ENCODE assay signal across 12 cellular contexts in the genomic region with DNA sequence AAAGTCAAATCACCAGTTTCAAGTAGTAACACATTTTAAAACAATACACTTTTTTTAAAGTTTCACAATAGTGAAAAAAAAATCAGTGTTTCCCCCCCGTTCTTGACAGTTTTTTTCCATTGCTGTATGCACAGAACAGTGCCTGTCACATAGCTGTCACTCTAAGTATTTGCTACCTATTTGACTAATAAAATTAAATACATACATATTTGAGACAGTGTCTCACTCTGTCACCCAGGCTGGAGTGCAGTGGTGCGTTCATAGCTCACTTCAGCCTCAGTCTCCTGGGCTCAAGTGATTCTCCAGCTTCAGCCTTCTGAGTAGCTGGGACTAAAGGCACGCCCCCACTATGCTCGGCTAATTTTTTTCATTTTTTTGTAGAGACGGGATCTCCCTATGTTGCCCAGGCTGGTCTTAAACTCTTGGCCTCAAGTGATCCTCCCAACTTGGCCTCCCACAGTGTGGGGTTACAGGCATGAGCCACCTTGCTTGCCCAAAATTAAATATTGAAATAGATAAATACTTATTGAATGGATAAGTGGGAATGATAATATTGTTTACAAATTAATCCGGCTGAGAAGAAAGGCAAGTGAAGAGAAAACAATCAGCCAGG. TPM values are rescaled to one million over a fixed set of nuclear protein-coding genes. Genes with fewer than 3 reads are reported as not detected.
DNase-seq lines count a peak whose midpoint lies in the region; ATAC-seq, FAIRE-seq and TF ChIP-seq lines count a peak whose summit lies in the region.
"Had no signal": no experiment of that assay in that cellular context is flagged by ENCODE, and none has a peak within 500 bp of the region (broad histone marks: within the 10 kb centered on the region; RNA-seq: fewer than 3 reads in every experiment).

No MANE protein-coding gene starts in this region.

- H3K4me2 ChIP-seq in H9 (ENCODE audit: insufficient read depth, insufficient read length, low read length) (peak overlapping the region; percentile 57), H1 (ENCODE audit: insufficient read depth in 1 of 2, low read depth in 2 of 2, low read length in 2 of 2) (peak overlapping the region; percentile 24 to 49; a peak in 3 of 4 replicates)

- H3K14ac ChIP-seq in H9 (ENCODE audit: insufficient read depth, low read length) = no peak overlapping the region
- no peak overlapping the region for H3K14ac ChIP-seq in H1 (ENCODE audit: insufficient read length)

- H3K27ac ChIP-seq in H9 (ENCODE audit: insufficient read length, low read depth, low read length) = no peak overlapping the region
- H3K27ac ChIP-seq in H1 (ENCODE audit: low read depth, low read length) = no peak overlapping the region
- H3K27ac ChIP-seq in upper lobe of right lung = no peak overlapping the region
- H3K27ac ChIP-seq: coronary artery, esophagus muscularis mucosa, thoracic aorta had no signal

- no peak overlapping the region for H3K4ac ChIP-seq in H9 (ENCODE audit: low read depth, low read length)
- no peak overlapping the region for H3K4ac ChIP-seq in H1 (replicated peaks; ENCODE audit: insufficient read length, low read depth, low read length)

- H3K18ac ChIP-seq in H9 (ENCODE audit: insufficient read length, low read depth, low read length) (no peak overlapping the region), H1 (ENCODE audit: extremely low read depth, low read length) (no peak overlapping the region; the same call in 1 of the 2 replicates)

- H3K9ac ChIP-seq in H9 (ENCODE audit: extremely low read depth, insufficient read length, low read length) (no peak overlapping the region), H1 (replicated peaks in 1 of 4; ENCODE audit: extremely low read depth in 1 of 4, low read depth in 3 of 4, low read length in 3 of 4) (no peak overlapping the region)

- CTCF ChIA-PET in Caco-2 (lab: Charles Lee) = interaction anchor here (1.0 to 1.2 kb wide), 2 partner anchors 23 to 29 kb away, joined by 3 to 7 read pairs; no protein-coding TSS in a partner anchor
- CTCF ChIA-PET in H1 (lab: Charles Lee; ENCODE audit: partially characterized antibody) = interaction anchor here (0.6 to 6.1 kb wide), 24 partner anchors 8 to 258 kb away, joined by 3 to 53 read pairs (median 3); partner anchors contain the start of genes CCT3 and TSACC

- H3K23me2 ChIP-seq in H9 (ENCODE audit: insufficient read length, low read depth, low read length, poor library complexity, severe bottlenecking) (no peaks in the 10 kb centered on the region), H1 (ENCODE audit: low read depth, low read length) (peaks cover 6% of the 10 kb centered on the region; the same call in 1 of the 2 replicates)

- H2AFZ ChIP-seq in H9 (ENCODE audit: low read length) = no peak overlapping the region
- no peak overlapping the region for H2AFZ ChIP-seq in H1 (ENCODE audit: low read length)

- H3K79me2 ChIP-seq in H9 (ENCODE audit: insufficient read depth, low read length) (no peaks in the 10 kb centered on the region), H1 (ENCODE audit: control insufficient read depth in 1 of 2, insufficient read depth in 2 of 2, low read length in 2 of 2) (no peaks in the 10 kb centered on the region)

- no peak overlapping the region for H4K5ac ChIP-seq in H9 (ENCODE audit: insufficient read length, low read depth, low read length)
- no peak overlapping the region for H4K5ac ChIP-seq in H1 (ENCODE audit: insufficient read length, low read depth, low read length)

- H4K91ac ChIP-seq in H9 (ENCODE audit: insufficient read length, low read depth, low read length) (no peak overlapping the region), H1 (replicated peaks; ENCODE audit: insufficient read length, low read length) (no peak overlapping the region)

- no peaks in the 10 kb centered on the region for H3K36me3 ChIP-seq in Caco-2 (ENCODE audit: control insufficient read depth, insufficient read depth, low read length)
- H3K36me3 ChIP-seq in H1 (ENCODE audit: control insufficient read depth in 2 of 4, insufficient read depth in 4 of 4, low read length in 3 of 4) = no peaks in the 10 kb centered on the region
- H3K36me3 ChIP-seq in upper lobe of right lung = no peaks in the 10 kb centered on the region
- H3K36me3 ChIP-seq: esophagus muscularis mucosa, thoracic aorta had no signal

- intact Hi-C loops in Caco-2 (cut with micrococcal nuclease; ENCODE audit: unreplicated experiment) = loop anchor here (2.0 kb wide), 1 partner anchor 22 kb away; no protein-coding TSS in a partner anchor
- intact Hi-C loops in upper lobe of right lung (cut with DNase I) = no loop called here

- H2BK120ac ChIP-seq in H9 (ENCODE audit: low read depth, low read length, poor library complexity, severe bottlenecking) (no peak overlapping the region), H1 (replicated peaks; ENCODE audit: low read depth, low read length) (no peak overlapping the region)

- H2AK5ac ChIP-seq in H9 (ENCODE audit: insufficient read length, low read length) (no peak overlapping the region), H1 (ENCODE audit: low read depth, low read length) (no peak overlapping the region)

- no peaks in the 10 kb centered on the region for H3K9me3 Mint-ChIP-seq in Caco-2 (ENCODE audit: unreplicated experiment)
- peaks cover 0 to 3% of the 10 kb centered on the region in 2 experiments; a peak in 2 of 5 replicates for H3K9me3 Mint-ChIP-seq in H9
- H3K9me3 Mint-ChIP-seq: CD8-positive, alpha-beta memory T cell had no signal

- POLR2A ChIA-PET in Caco-2 (lab: Charles Lee) = no interaction called here
- POLR2A ChIA-PET in H1 (lab: Charles Lee; ENCODE audit: partially characterized antibody) = interaction anchor here (0.6 to 2.0 kb wide), 6 partner anchors 9 to 359 kb away, joined by 3 to 7 read pairs (median 3); partner anchors contain the start of gene RHBG

- no TSS peak for BruUV-seq in Caco-2 (replicated peaks; lab: Mats Ljungman, UMichigan)

- no peak overlapping the region for H3T11ph ChIP-seq in H9 (ENCODE audit: low read length)

- H3K27ac Mint-ChIP-seq in Caco-2 (ENCODE audit: unreplicated experiment) = peak overlapping the region; percentile 60
- no peak overlapping the region for H3K27ac Mint-ChIP-seq in H9

- H3K4me3 ChIP-seq in Caco-2 (ENCODE audit: low read depth, low read length) = no peak overlapping the region
- H3K4me3 ChIP-seq in H1 (ENCODE audit: extremely low read depth in 1 of 4, insufficient read depth in 2 of 4, low read depth in 3 of 4, low read length in 4 of 4) = peak overlapping the region in 1 of 4 experiments; percentile 58; a peak in 2 of 8 replicates
- H3K4me3 ChIP-seq in upper lobe of right lung = no peak overlapping the region
- H3K4me3 ChIP-seq: coronary artery, esophagus muscularis mucosa, thoracic aorta had no signal

- TF ChIP-seq EP300 in H1 (IDR thresholded peaks at IDR 0.05; ENCODE audit: borderline replicate concordance in 1 of 2, low read depth in 2 of 2, low read length in 2 of 2) = no peak

- no peak for ATAC-seq in upper lobe of right lung

- H2BK12ac ChIP-seq in H9 (ENCODE audit: insufficient read length, low read depth, low read length) = no peak overlapping the region
- H2BK12ac ChIP-seq in H1 (ENCODE audit: low read depth, low read length) = no peak overlapping the region

- peaks cover 4% of the 10 kb centered on the region for H3K36me3 Mint-ChIP-seq in Caco-2 (ENCODE audit: insufficient read depth, unreplicated experiment)
- no peaks in the 10 kb centered on the region for H3K36me3 Mint-ChIP-seq in H9 (ENCODE audit: insufficient read depth in 1 of 3, low read depth in 3 of 3)
- H3K36me3 Mint-ChIP-seq: CD8-positive, alpha-beta memory T cell had no signal

- H4K20me1 ChIP-seq in H9 (ENCODE audit: control insufficient read depth, insufficient read depth, insufficient read length) = no peaks in the 10 kb centered on the region
- no peaks in the 10 kb centered on the region for H4K20me1 ChIP-seq in H1 (replicated peaks in 1 of 2; ENCODE audit: control insufficient read depth in 1 of 2, insufficient read depth in 2 of 2, low read length in 2 of 2)

- peaks cover 9% of the 10 kb centered on the region for H3K4me1 Mint-ChIP-seq in Caco-2 (ENCODE audit: low read depth, unreplicated experiment)
- H3K4me1 Mint-ChIP-seq in H9 = peaks cover 9 to 13% of the 10 kb centered on the region in 2 experiments

- H3K27me3 ChIP-seq in Caco-2 (replicated peaks; ENCODE audit: control insufficient read depth, insufficient read depth, low read length) (no peaks in the 10 kb centered on the region), H9 (ENCODE audit: insufficient read depth, low read length) (no peaks in the 10 kb centered on the region), H1 (replicated peaks in 1 of 4; ENCODE audit: control insufficient read depth in 3 of 4, extremely low read depth in 1 of 4, insufficient read depth in 3 of 4, low read length in 3 of 4) (no peaks in the 10 kb centered on the region; a peak in 1 of 7 replicates), upper lobe of right lung (peaks cover 11% of the 10 kb centered on the region)

- no peaks in the 10 kb centered on the region for H3K9me3 ChIP-seq in Caco-2
- H3K9me3 ChIP-seq in H9 (ENCODE audit: control insufficient read depth, low read depth, low read length) = no peaks in the 10 kb centered on the region
- H3K9me3 ChIP-seq in H1 (ENCODE audit: insufficient read depth in 2 of 2, low read depth in 1 of 2, low read length in 1 of 2) = no peaks in the 10 kb centered on the region
- H3K9me3 ChIP-seq in upper lobe of right lung = no peaks in the 10 kb centered on the region
- H3K9me3 ChIP-seq: esophagus muscularis mucosa, thoracic aorta had no signal

- no peak for DNase-seq in Caco-2
- no peak for DNase-seq in H9
- no peak for DNase-seq in H1 (ENCODE audit: low read depth in 1 of 2, low spot score in 2 of 2)
- DNase-seq in upper lobe of right lung = no peak
- DNase-seq in GOT3 (lab: John Stamatoyannopoulos, UW) = no peak
- DNase-seq: amniotic stem cell, NCI-H524 treated with DMSO at 0.1 percent for 48 hours, Right ventricle myocardium superior had no signal

- H2BK20ac ChIP-seq in H9 (ENCODE audit: low read depth, low read length, poor library complexity, severe bottlenecking) (no peak overlapping the region), H1 (ENCODE audit: low read length) (no peak overlapping the region)

- H2BK15ac ChIP-seq in H9 (ENCODE audit: low read depth, low read length) (no peak overlapping the region), H1 (ENCODE audit: low read length) (no peak overlapping the region)

- H3K27me3 Mint-ChIP-seq in Caco-2 (ENCODE audit: insufficient read depth, unreplicated experiment) = no peaks in the 10 kb centered on the region
- H3K27me3 Mint-ChIP-seq in H9 (ENCODE audit: low read depth) = peaks cover 19% of the 10 kb centered on the region

- H4K8ac ChIP-seq in H9 (replicated peaks; ENCODE audit: insufficient read length, low read depth, low read length) (no peak overlapping the region), H1 (ENCODE audit: extremely low read depth, insufficient read depth, low read length) (no peak overlapping the region)

- TF ChIP-seq RAD21 in H1 (IDR thresholded peaks at IDR 0.05 in 1 of 2, conservative IDR thresholded peaks at IDR 0.05 in 1 of 2; ENCODE audit: low read depth in 2 of 2, low read length in 2 of 2) = no peak

- H3K56ac ChIP-seq in H9 (ENCODE audit: insufficient read length, low read depth, low read length) = no peak overlapping the region
- H3K56ac ChIP-seq in H1 (replicated peaks; ENCODE audit: insufficient read length, low read depth, low read length) = no peak overlapping the region

- peak overlapping the region; percentile 67 for H3K4me3 Mint-ChIP-seq in Caco-2 (ENCODE audit: unreplicated experiment)
- peak overlapping the region; percentile 63 to 77 for H3K4me3 Mint-ChIP-seq in H9

- no peak for TF ChIP-seq CTCF in Caco-2 (IDR thresholded peaks at IDR 0.05; ENCODE audit: insufficient read depth in 1 of 2, low read depth in 1 of 2, low read length in 1 of 2, severe bottlenecking in 1 of 2, unreplicated experiment in 1 of 2)
- TF ChIP-seq CTCF in H9 (conservative IDR thresholded peaks at IDR 0.05) = no peak
- TF ChIP-seq CTCF in H1 (IDR thresholded peaks at IDR 0.05; ENCODE audit: control extremely low read depth in 1 of 3, insufficient read depth in 1 of 3, low read depth in 1 of 3, low read length in 3 of 3) = no peak
- TF ChIP-seq CTCF in upper lobe of right lung (IDR thresholded peaks at IDR 0.05) = no peak

- TF ChIP-seq POLR2A in H1 (IDR thresholded peaks at IDR 0.05; ENCODE audit: control extremely low read depth in 1 of 2, low read depth in 2 of 2, low read length in 2 of 2) = no peak

- WGBS in H9 (ENCODE audit: extremely low coverage, insufficient read length, low lambda C conversion rate) = no CpG with 5 or more reads among the region's 6 CpGs
- WGBS in H1 (ENCODE audit: extremely low coverage in 1 of 2, insufficient coverage in 1 of 2, insufficient read length in 1 of 2, insufficient replicate concordance in 2 of 2, low coverage in 1 of 2, low lambda C conversion rate in 2 of 2, missing lambda C conversion rate in 1 of 2), 2 experiments = 79% methylated on average over 6 of the region's 6 CpGs; no CpG with 5 or more reads in 1 of the 2 experiments

- H3K4me1 ChIP-seq in Caco-2 (0 out of 2 replicates have a peak, but pooled peaks cover 3% of the 10 kb centered on the region), H9 (ENCODE audit: insufficient read depth, low read length) (no peaks in the 10 kb centered on the region), H1 (replicated peaks in 1 of 4; ENCODE audit: control insufficient read depth in 3 of 4, insufficient read depth in 4 of 4, low read length in 3 of 4) (peaks cover 0 to 4% (median 2%) of the 10 kb centered on the region in 4 experiments; a peak in 3 of 7 replicates), upper lobe of right lung (no peaks in the 10 kb centered on the region)

- no peak overlapping the region for H2BK5ac ChIP-seq in H9 (ENCODE audit: insufficient read length, low read length)
- no peak overlapping the region for H2BK5ac ChIP-seq in H1 (ENCODE audit: low read depth, low read length)

- FAIRE-seq in H1 (lab: Jason Lieb, UNC) = no peak

- H3K79me1 ChIP-seq in H9 (ENCODE audit: insufficient read depth, low read depth, low read length, poor library complexity, severe bottlenecking) = no peaks in the 10 kb centered on the region
- no peaks in the 10 kb centered on the region for H3K79me1 ChIP-seq in H1 (ENCODE audit: low read depth, low read length)

- H3K23ac ChIP-seq in H9 (ENCODE audit: insufficient read length, low read depth, low read length) (no peak overlapping the region), H1 (ENCODE audit: insufficient read length) (no peak overlapping the region)

RNA-seq across cellular contexts. Expression of gene RHBG, which starts 12.6 kb away (rescaled TPM):
- 4.6 and 6.5 TPM in 2 replicates for total RNA-seq in Caco-2 (2022)
- total RNA-seq in H9 (2021) = 1.4 and 1.5 TPM in 2 replicates
- total RNA-seq in H1 (2021; fragmentation: NEBNext Ultra II Directional; extraction: Animal tissue kit (Norgen Biotek cat#: 25700)) = 2.2 and 2.6 TPM in 2 replicates
- polyA plus RNA-seq in H1 (2011; rRNA removed) = 2.7 and 3.1 TPM in 2 replicates
- 2.7 TPM for polyA plus RNA-seq in H1 (2011; cell fraction: cytosol; rRNA removed)
- polyA plus RNA-seq in H1 (2011; cell fraction: nucleus; rRNA removed) = 6.5 TPM
- 1.9 to 2.4 TPM (median 2.1 TPM) in 4 replicates for polyA plus RNA-seq in H1 (2012, experiment 1 of 2)
- polyA plus RNA-seq in H1 (2012, experiment 2 of 2) = 0.92 TPM
- polyA plus RNA-seq in H1 (2013, experiment 1 of 2) = 2.1 TPM
- polyA plus RNA-seq in H1 (2013, experiment 2 of 2) = 1.7 TPM
- 1.2 and 1.5 TPM in 2 replicates for polyA minus RNA-seq in H1 (2011; rRNA and poly(A)+ RNA removed)
- polyA minus RNA-seq in H1 (2011; cell fraction: cytosol; rRNA and poly(A)+ RNA removed) = 2.1 TPM
- polyA minus RNA-seq in H1 (2011; cell fraction: nucleus; rRNA and poly(A)+ RNA removed) = 5.1 TPM
- total RNA-seq in upper lobe of right lung = not detected
- total RNA-seq: CD8-positive, alpha-beta memory T cell; esophagus muscularis mucosa; Right ventricle myocardium superior; thoracic aorta had no signal
- polyA plus RNA-seq: CD8-positive, alpha-beta memory T cell had no signal

RNA-seq across cellular contexts. Expression of gene TSACC, which starts 18.0 kb away (rescaled TPM):
- 2.8 and 3.9 TPM in 2 replicates for total RNA-seq in Caco-2 (2022)
- total RNA-seq in H9 (2021) = 2.3 and 2.4 TPM in 2 replicates
- total RNA-seq in H1 (2021; fragmentation: NEBNext Ultra II Directional; extraction: Animal tissue kit (Norgen Biotek cat#: 25700)) = 1.0 and 2.1 TPM in 2 replicates
- polyA plus RNA-seq in H1 (2011; rRNA removed) = 3.3 and 5.0 TPM in 2 replicates
- 1.7 TPM for polyA plus RNA-seq in H1 (2011; cell fraction: cytosol; rRNA removed)
- polyA plus RNA-seq in H1 (2011; cell fraction: nucleus; rRNA removed) = 2.9 TPM
- polyA plus RNA-seq in H1 (2012, experiment 1 of 2) = 1.9 to 4.5 TPM (median 3.7 TPM) in 4 replicates
- polyA plus RNA-seq in H1 (2012, experiment 2 of 2) = 3.0 TPM
- polyA plus RNA-seq in H1 (2013, experiment 1 of 2) = 5.1 TPM
- 4.6 TPM for polyA plus RNA-seq in H1 (2013, experiment 2 of 2)
- 0.85 and 1.9 TPM in 2 replicates for polyA minus RNA-seq in H1 (2011; rRNA and poly(A)+ RNA removed)
- polyA minus RNA-seq in H1 (2011; cell fraction: cytosol; rRNA and poly(A)+ RNA removed) = not detected
- polyA minus RNA-seq in H1 (2011; cell fraction: nucleus; rRNA and poly(A)+ RNA removed) = not detected
- total RNA-seq in upper lobe of right lung = not detected
- total RNA-seq: esophagus muscularis mucosa, Right ventricle myocardium superior, thoracic aorta had no signal

RNA-seq across cellular contexts. Expression of gene CCT3, which starts 18.3 kb away (rescaled TPM):
- total RNA-seq in Caco-2 (2022) (340 and 380 TPM in 2 replicates), H9 (2021) (515 and 524 TPM in 2 replicates), upper lobe of right lung (120 TPM)
- total RNA-seq in H1 (2021; fragmentation: NEBNext Ultra II Directional; extraction: Animal tissue kit (Norgen Biotek cat#: 25700)) = 471 and 480 TPM in 2 replicates
- 321 and 431 TPM in 2 replicates for polyA plus RNA-seq in H1 (2011; rRNA removed)
- 579 TPM for polyA plus RNA-seq in H1 (2011; cell fraction: cytosol; rRNA removed)
- 286 TPM for polyA plus RNA-seq in H1 (2011; cell fraction: nucleus; rRNA removed)
- polyA plus RNA-seq in H1 (2012, experiment 1 of 2) = 427 to 481 TPM (median 450 TPM) in 4 replicates
- polyA plus RNA-seq in H1 (2012, experiment 2 of 2) = 414 TPM
- 278 TPM for polyA plus RNA-seq in H1 (2013, experiment 1 of 2)
- polyA plus RNA-seq in H1 (2013, experiment 2 of 2) = 275 TPM
- 711 and 916 TPM in 2 replicates for polyA minus RNA-seq in H1 (2011; rRNA and poly(A)+ RNA removed)
- polyA minus RNA-seq in H1 (2011; cell fraction: cytosol; rRNA and poly(A)+ RNA removed) = 351 TPM
- 216 TPM for polyA minus RNA-seq in H1 (2011; cell fraction: nucleus; rRNA and poly(A)+ RNA removed)

RNA-seq across cellular contexts. Expression of gene VHLL, which starts 57.3 kb away (rescaled TPM):
- total RNA-seq in Caco-2 (2022) = not detected in 2 replicates
- not detected in 2 replicates for total RNA-seq in H9 (2021)
- total RNA-seq in H1 (2021; fragmentation: NEBNext Ultra II Directional; extraction: Animal tissue kit (Norgen Biotek cat#: 25700)) = not detected in 2 replicates
- not detected in 2 replicates for polyA plus RNA-seq in H1 (2011; rRNA removed)
- polyA plus RNA-seq in H1 (2011; cell fraction: cytosol; rRNA removed) = not detected
- polyA plus RNA-seq in H1 (2011; cell fraction: nucleus; rRNA removed) = 0.40 TPM
- not detected in 4 replicates for polyA plus RNA-seq in H1 (2012, experiment 1 of 2)
- not detected for polyA plus RNA-seq in H1 (2012, experiment 2 of 2)
- polyA plus RNA-seq in H1 (2013, experiment 1 of 2) = not detected
- polyA plus RNA-seq in H1 (2013, experiment 2 of 2) = not detected
- not detected in 2 replicates for polyA minus RNA-seq in H1 (2011; rRNA and poly(A)+ RNA removed)
- polyA minus RNA-seq in H1 (2011; cell fraction: cytosol; rRNA and poly(A)+ RNA removed) = not detected
- not detected for polyA minus RNA-seq in H1 (2011; cell fraction: nucleus; rRNA and poly(A)+ RNA removed)
- not detected for total RNA-seq in upper lobe of right lung
- total RNA-seq: esophagus muscularis mucosa, Right ventricle myocardium superior, thoracic aorta had no signal
- polyA plus RNA-seq: CD8-positive, alpha-beta memory T cell had no signal
